7 cellular contexts compared by ENCODE assay signal in genomic region chr11:78000193-78000592, GRCh38. TPM values are rescaled to one million over a fixed set of nuclear protein-coding genes. Genes with fewer than 3 reads are reported as not detected.
DNase-seq lines count a peak whose midpoint lies in the region; ATAC-seq, FAIRE-seq and TF ChIP-seq lines count a peak whose summit lies in the region.

No MANE protein-coding gene starts in this region.

- CTCF ChIA-PET in endothelial cell of umbilical vein (lab: Charles Lee): interaction anchor here (0.6 to 2.9 kb wide), 25 partner anchors 8 to 798 kb away, joined by 3 to 29 read pairs (median 3); partner anchors contain the start of gene NDUFC2

- H3K9me3 Mint-ChIP-seq in naive B cell: no peaks in the 10 kb centered on the region

- H3K4me3 ChIP-seq in GM12864 (ENCODE audit: low read depth, low read length) (no peak overlapping the region), endothelial cell of umbilical vein (replicated peaks in 1 of 3; ENCODE audit: insufficient read depth in 1 of 3, low read depth in 1 of 3, low read length in 3 of 3) (no peak overlapping the region), tibial nerve (no peak overlapping the region)

- no peaks in the 10 kb centered on the region for H4K20me1 ChIP-seq in endothelial cell of umbilical vein (replicated peaks; ENCODE audit: control insufficient read depth, extremely low read depth, insufficient read depth, low read length)

- H3K9me1 ChIP-seq in endothelial cell of umbilical vein (replicated peaks; ENCODE audit: control insufficient read depth, extremely low read depth, insufficient read depth, low read length): no peaks in the 10 kb centered on the region

- no peak overlapping the region for H3K4me2 ChIP-seq in endothelial cell of umbilical vein (ENCODE audit: insufficient read depth, low read length)

- peak; percentile 30 for DNase-seq in GM12864 (ENCODE audit: low read depth)
- peak; percentile 71 for DNase-seq in NCI-H510A treated with DMSO at 0.1 percent for 48 hours (lab: John Stamatoyannopoulos, UW)
- DNase-seq in activated CD4-positive, alpha-beta T cell treated with anti-CD3 and anti-CD28 coated beads, Interleukin-2, amount 50 U/mL, for 48 hours: peak; percentile 27 to 50
- peak; percentile 74 for DNase-seq in endothelial cell of umbilical vein (ENCODE audit: low read depth, low spot score)
- DNase-seq in naive B cell: peak; percentile 18
- DNase-seq in tibial nerve (ENCODE audit: low spot score in 2 of 2): no peak

- TF ChIP-seq EP300 in tibial nerve (IDR thresholded peaks at IDR 0.05): no peak

- ATAC-seq in HG03354 (IDR thresholded peaks at IDR 0.05; ENCODE audit: poor library complexity, severe bottlenecking, unreplicated experiment): peak; percentile 75
- ATAC-seq in naive B cell (ENCODE audit: low read depth in 2 of 2): peak; percentile 13 to 28

- H3K4me1 Mint-ChIP-seq in naive B cell: peaks cover 17 to 38% (median 35%) of the 10 kb centered on the region in 3 donors

- H3K36me3 ChIP-seq in endothelial cell of umbilical vein (ENCODE audit: control insufficient read depth in 2 of 2, extremely low read depth in 1 of 2, insufficient read depth in 2 of 2, low read length in 2 of 2) (no peaks in the 10 kb centered on the region), tibial nerve (no peaks in the 10 kb centered on the region)

- H3K9me3 ChIP-seq in endothelial cell of umbilical vein (replicated peaks; ENCODE audit: control insufficient read depth, insufficient read depth, low read length) (no peaks in the 10 kb centered on the region), tibial nerve (no peaks in the 10 kb centered on the region)

- H3K27ac ChIP-seq in endothelial cell of umbilical vein (ENCODE audit: insufficient read depth, low read depth, low read length) (no peak overlapping the region), tibial nerve (no peak overlapping the region)

- POLR2A ChIA-PET in endothelial cell of umbilical vein (lab: Charles Lee): no interaction called here

- H3K27me3 Mint-ChIP-seq in naive B cell: no peaks in the 10 kb centered on the region

- H3K36me3 Mint-ChIP-seq in naive B cell: no peaks in the 10 kb centered on the region

- peak; percentile 74 for TF ChIP-seq CTCF in GM12864 (IDR thresholded peaks at IDR 0.05; ENCODE audit: low read depth, low read length, missing control alignments)
- TF ChIP-seq CTCF in endothelial cell of umbilical vein (IDR thresholded peaks at IDR 0.05; ENCODE audit: extremely low read depth in 1 of 2, insufficient read depth in 1 of 2, low read depth in 1 of 2, low read length in 2 of 2): peak; percentile 70 to 74
- TF ChIP-seq CTCF in tibial nerve (IDR thresholded peaks at IDR 0.05): peak; percentile 31 to 54 (median 45)

- H3K27me3 ChIP-seq in endothelial cell of umbilical vein (ENCODE audit: control insufficient read depth in 2 of 2, insufficient read depth in 2 of 2, low read length in 2 of 2) (peaks cover 0 to 2% of the 10 kb centered on the region in 2 experiments), tibial nerve (no peaks in the 10 kb centered on the region)

- WGBS in tibial nerve, 2 donors: 0 to 14% methylated on average over 1 of the region's 1 CpG

- no peak for TF ChIP-seq POLR2A in endothelial cell of umbilical vein (IDR thresholded peaks at IDR 0.05; ENCODE audit: low read depth, low read length)
- TF ChIP-seq POLR2A in tibial nerve (IDR thresholded peaks at IDR 0.05): no peak

- H2AFZ ChIP-seq in endothelial cell of umbilical vein (ENCODE audit: low read depth, low read length): no peak overlapping the region

- H3K27ac Mint-ChIP-seq in naive B cell: peak overlapping the region; percentile 22 to 95 (median 85)

- H3K4me3 Mint-ChIP-seq in naive B cell: peak overlapping the region in 3 of 8 donors; percentile 35 to 76 (median 59)

- H3K4me1 ChIP-seq in endothelial cell of umbilical vein (ENCODE audit: control insufficient read depth, extremely low read depth, insufficient read depth, low read length) (peaks cover 1% of the 10 kb centered on the region), tibial nerve (peaks cover 0 to 5% (median 1%) of the 10 kb centered on the region in 4 donors)

- H3K79me2 ChIP-seq in endothelial cell of umbilical vein (ENCODE audit: control insufficient read depth, insufficient read depth, low read length): no peaks in the 10 kb centered on the region

- no TSS peak for BruUV-seq in endothelial cell of umbilical vein (replicated peaks; lab: Mats Ljungman, UMichigan)

- dilution Hi-C loops in endothelial cell of umbilical vein (cut with MboI; ENCODE audit: extremely low pct_ligation_motif_present, low sequenced_read_pairs): no loop called here

- peak; percentile 90 for FAIRE-seq in endothelial cell of umbilical vein (lab: Jason Lieb, UNC)

- intact Hi-C loops in endothelial cell of umbilical vein (cut with micrococcal nuclease): loop anchor here (1.0 to 2.0 kb wide), 5 partner anchors 29 to 565 kb away; partner anchors contain the start of gene RSF1

- H3K9ac ChIP-seq in endothelial cell of umbilical vein (replicated peaks; ENCODE audit: extremely low read depth, insufficient read depth, low read length): no peak overlapping the region

TF ChIP-seq in endothelial cell of umbilical vein, 7 proteins besides CTCF, POLR2A, EP300 and RAD21:
- TF ChIP-seq JUN (IDR thresholded peaks at IDR 0.05; ENCODE audit: borderline replicate concordance, insufficient read depth, insufficient read length, low read depth): no peak
- peak; percentile 40 for TF ChIP-seq GATA2 (IDR thresholded peaks at IDR 0.05; ENCODE audit: insufficient read depth, insufficient read length, low read depth, low read length)
TF ChIP-seq in endothelial cell of umbilical vein: peak in this region for 1.

RNA-seq across cellular contexts. Expression of gene INTS4, which starts 5.7 kb away (rescaled TPM):
- total RNA-seq in endothelial cell of umbilical vein (37.8 and 39.2 TPM in 2 replicates), tibial nerve (10 to 100 TPM; 32.2 to 49.2 (median 40.0) TPM)
- polyA plus RNA-seq in endothelial cell of umbilical vein (28.0 and 29.2 TPM in 2 replicates), naive B cell (ENCODE audit: low read depth in 6 of 6) (10 to 100 TPM; 33.3 to 71.6 (median 38.1) TPM)
- polyA plus RNA-seq in endothelial cell of umbilical vein (2011; cell fraction: cytosol; rRNA removed): 21.8 and 24.2 TPM in 2 replicates
- polyA plus RNA-seq in endothelial cell of umbilical vein (2011; cell fraction: nucleus; rRNA removed): 103 and 111 TPM in 2 replicates
- 27.5 and 27.8 TPM in 2 replicates for polyA plus RNA-seq in endothelial cell of umbilical vein (2012)
- polyA minus RNA-seq in endothelial cell of umbilical vein: 44.2 and 46.8 TPM in 2 replicates
- polyA minus RNA-seq in endothelial cell of umbilical vein (2011; cell fraction: cytosol; rRNA and poly(A)+ RNA removed): 18.3 TPM
- polyA minus RNA-seq in endothelial cell of umbilical vein (2011; cell fraction: nucleus; rRNA and poly(A)+ RNA removed): 68.0 and 97.6 TPM in 2 replicates

RNA-seq across cellular contexts. Expression of gene KCTD14, which starts 22.9 kb away (rescaled TPM):
- 1.1 and 1.8 TPM in 2 replicates for total RNA-seq in endothelial cell of umbilical vein
- 0.57 and 0.64 TPM in 2 replicates for polyA plus RNA-seq in endothelial cell of umbilical vein
- 0.90 and 0.97 TPM in 2 replicates for polyA plus RNA-seq in endothelial cell of umbilical vein (2011; cell fraction: cytosol; rRNA removed)
- 0.30 and 0.31 TPM in 2 replicates for polyA plus RNA-seq in endothelial cell of umbilical vein (2011; cell fraction: nucleus; rRNA removed)
- 0.61 and 0.70 TPM in 2 replicates for polyA plus RNA-seq in endothelial cell of umbilical vein (2012)
- 0.46 and 0.47 TPM in 2 replicates for polyA minus RNA-seq in endothelial cell of umbilical vein
- not detected for polyA minus RNA-seq in endothelial cell of umbilical vein (2011; cell fraction: cytosol; rRNA and poly(A)+ RNA removed)
- 0.34 TPM in 1 of 2 replicates, not detected in the other for polyA minus RNA-seq in endothelial cell of umbilical vein (2011; cell fraction: nucleus; rRNA and poly(A)+ RNA removed)
- polyA plus RNA-seq in naive B cell (ENCODE audit: low read depth in 6 of 6): under 1 TPM in 1 of 6 donors, not detected in 5; 0.38 TPM
- total RNA-seq in tibial nerve: 1 to 10 TPM; 2.5 to 6.0 (median 3.4) TPM

Comparison
In these comparisons a context has a peak if more than half of its experiments do, and no peak if none do; other contexts are left out.
1. DNase-seq: peak in GM12864 (single experiment), NCI-H510A treated with DMSO at 0.1 percent for 48 hours (single experiment), activated CD4-positive, alpha-beta T cell treated with anti-CD3 and anti-CD28 coated beads, Interleukin-2, amount 50 U/mL, for 48 hours (2 of 2), endothelial cell of umbilical vein (single experiment) and naive B cell (single experiment); none in tibial nerve (0 of 2).
2. Peak in every context shown above with its lines, with median percentiles within 50 percentile points of each other: CTCF ChIP-seq.